In genomic region chr19:34595683-34596082, GRCh38 we compare ENCODE assay signal across 25 cellular contexts.
DNase-seq lines count a peak whose midpoint lies in the region; ATAC-seq, FAIRE-seq and TF ChIP-seq lines count a peak whose summit lies in the region.
"Had no signal": no experiment of that assay in that cellular context is flagged by ENCODE, and none has a peak within 500 bp of the region (broad histone marks: within the 10 kb centered on the region; RNA-seq: fewer than 3 reads in every experiment).

No MANE protein-coding gene starts in this region.

- intact Hi-C loops in IMR-90 (cut with micrococcal nuclease), result no loop called here

- WGBS in IMR-90 (ENCODE audit: extremely low coverage in 2 of 2, insufficient read length in 1 of 2), 2 experiments, result 51% methylated on average over 9 of the region's 10 CpGs; no CpG with 5 or more reads in 1 of the 2 experiments
- 73 to 77% (median 76%) methylated on average over 10 of the region's 10 CpGs for WGBS in small intestine, 3 donors
- WGBS in mesenchymal stem cell, result 72% methylated on average over 10 of the region's 10 CpGs

- no peaks in the 10 kb centered on the region for H3K79me1 ChIP-seq in IMR-90 (ENCODE audit: low read depth in 1 of 2, low read length in 2 of 2)
- no peaks in the 10 kb centered on the region for H3K79me1 ChIP-seq in mesenchymal stem cell (replicated peaks; ENCODE audit: low read length, poor library complexity, severe bottlenecking)

- H3K4me1 ChIP-seq in IMR-90 (ENCODE audit: control insufficient read depth, insufficient read depth, low read length) (no peaks in the 10 kb centered on the region), small intestine (ENCODE audit: control insufficient read depth in 2 of 2, insufficient read depth in 1 of 2, low read depth in 1 of 2, low read length in 1 of 2) (no peaks in the 10 kb centered on the region), mesenchymal stem cell (ENCODE audit: control insufficient read depth, insufficient read depth, low read depth, low read length) (no peaks in the 10 kb centered on the region)
- H3K4me1 ChIP-seq: A549, BE2C, HAP-1 had no signal

- no peak overlapping the region for H3K9ac ChIP-seq in IMR-90 (ENCODE audit: low read depth, low read length)
- H3K9ac ChIP-seq in mesenchymal stem cell (ENCODE audit: low read length), result no peak overlapping the region
- H3K9ac ChIP-seq: BLaER1 treated with 17β-estradiol and CSF1 and Interleukin-3, amounts not matched to agents 10 nM and 100 nM had no signal

- TF ChIP-seq RAD21 in IMR-90 (IDR thresholded peaks at IDR 0.05; ENCODE audit: low read length), result no peak

- DNase-seq in GM13976 (ENCODE audit: low spot score), result peak; percentile 12
- DNase-seq in IMR-90, result no peak
- DNase-seq in stimulated activated effector memory CD8-positive, alpha-beta T cell treated with anti-CD3 and anti-CD28 coated beads, Interleukin-12 subunit alpha, Interleukin-12 subunit beta, amount 100 ng/mL, for 72 hours (ENCODE audit: low spot score in 2 of 2), result no peak
- DNase-seq in small intestine, result no peak
- DNase-seq in mesenchymal stem cell, result no peak
- DNase-seq in GM03348 (ENCODE audit: low spot score), result no peak
- DNase-seq: 8988T; ACHN; AML-193; BE2C; CD4-positive, alpha-beta T cell; CD8-positive, alpha-beta memory T cell; DMS 273 treated with DMSO at 0.1 percent for 48 hours; DMS79; EL; GDM1; GOT3 had no signal

- POLR2A ChIA-PET in IMR-90 (lab: Charles Lee; ENCODE audit: unreplicated experiment), result no interaction called here

- H3K27me3 ChIP-seq in IMR-90 (ENCODE audit: control insufficient read depth, insufficient read depth, low read length) (no peaks in the 10 kb centered on the region), layer of hippocampus (ENCODE audit: control insufficient read depth, insufficient read depth, low read length) (no peaks in the 10 kb centered on the region), small intestine (ENCODE audit: control insufficient read depth in 2 of 2, insufficient read depth in 2 of 2, low read length in 2 of 2) (no peaks in the 10 kb centered on the region), mesenchymal stem cell (ENCODE audit: control insufficient read depth in 1 of 2, insufficient read depth in 1 of 2, low read length in 2 of 2) (no peaks in the 10 kb centered on the region)
- H3K27me3 ChIP-seq: BE2C; BLaER1 treated with 17β-estradiol and CSF1 and Interleukin-3, amounts not matched to agents 10 nM and 100 nM had no signal

- in situ Hi-C loops in GM13976 (cut with MboI; ENCODE audit: low sequenced_read_pairs, unreplicated experiment), result no loop called here
- in situ Hi-C loops in IMR-90 (cut with MboI; ENCODE audit: low sequenced_read_pairs), result no loop called here

- H2BK120ac ChIP-seq in IMR-90 (ENCODE audit: low read depth, low read length) (no peak overlapping the region), mesenchymal stem cell (ENCODE audit: low read depth, low read length) (no peak overlapping the region)

- no peaks in the 10 kb centered on the region for H4K20me1 ChIP-seq in IMR-90 (ENCODE audit: insufficient read depth, low read length)
- H4K20me1 ChIP-seq: BLaER1 treated with 17β-estradiol and CSF1 and Interleukin-3, amounts not matched to agents 10 nM and 100 nM had no signal

- H3K36me3 Mint-ChIP-seq in stimulated activated effector memory CD8-positive, alpha-beta T cell treated with anti-CD3 and anti-CD28 coated beads, Interleukin-12 subunit alpha, Interleukin-12 subunit beta, amount 100 ng/mL, for 72 hours, result no peaks in the 10 kb centered on the region
- H3K36me3 Mint-ChIP-seq: CD14-positive monocyte had no signal

- H3K4me2 ChIP-seq in IMR-90 (ENCODE audit: low read depth, low read length) (no peak overlapping the region), mesenchymal stem cell (ENCODE audit: low read length, poor library complexity, severe bottlenecking) (no peak overlapping the region)
- H3K4me2 ChIP-seq: A549; BLaER1 treated with 17β-estradiol and CSF1 and Interleukin-3, amounts not matched to agents 10 nM and 100 nM had no signal

- peak overlapping the region; percentile 13 for H3K27ac Mint-ChIP-seq in stimulated activated effector memory CD8-positive, alpha-beta T cell treated with anti-CD3 and anti-CD28 coated beads, Interleukin-12 subunit alpha, Interleukin-12 subunit beta, amount 100 ng/mL, for 72 hours
- H3K27ac Mint-ChIP-seq: CD14-positive monocyte; CD4-positive, alpha-beta T cell; CD8-positive, alpha-beta memory T cell had no signal

- H2BK12ac ChIP-seq in mesenchymal stem cell (ENCODE audit: low read length in 2 of 2), result no peak overlapping the region

- H2AFZ ChIP-seq in IMR-90 (replicated peaks; ENCODE audit: low read length, poor library complexity), result peak overlapping the region; percentile 43
- H2AFZ ChIP-seq in mesenchymal stem cell (ENCODE audit: low read depth, low read length), result no peak overlapping the region

- H3K36me3 ChIP-seq in IMR-90 (ENCODE audit: control insufficient read depth, insufficient read depth, low read length), result no peaks in the 10 kb centered on the region
- no peaks in the 10 kb centered on the region for H3K36me3 ChIP-seq in small intestine (ENCODE audit: control insufficient read depth in 2 of 2, insufficient read depth in 2 of 2, low read length in 2 of 2)
- H3K36me3 ChIP-seq in mesenchymal stem cell (ENCODE audit: control insufficient read depth in 1 of 2, insufficient read depth in 2 of 2, low read depth in 1 of 2, low read length in 2 of 2), result no peaks in the 10 kb centered on the region
- H3K36me3 ChIP-seq: BE2C; BLaER1 treated with 17β-estradiol and CSF1 and Interleukin-3, amounts not matched to agents 10 nM and 100 nM; HAP-1 had no signal

- dilution Hi-C loops in IMR-90 (cut with HindIII; ENCODE audit: low sequenced_read_pairs, unreplicated experiment), result no loop called here

- no peak overlapping the region for H2AK9ac ChIP-seq in IMR-90 (replicated peaks; ENCODE audit: low read depth, low read length, poor library complexity)

- H3K9me1 ChIP-seq in IMR-90 (ENCODE audit: insufficient read depth, low read length), result no peaks in the 10 kb centered on the region

- H4K8ac ChIP-seq in IMR-90 (ENCODE audit: low read depth in 2 of 2, low read length in 2 of 2) (no peak overlapping the region), mesenchymal stem cell (ENCODE audit: low read length) (no peak overlapping the region)

- no peak overlapping the region for H3K27ac ChIP-seq in IMR-90 (ENCODE audit: insufficient read depth, low read length)
- H3K27ac ChIP-seq in layer of hippocampus (ENCODE audit: low read depth, low read length), result peak overlapping the region; percentile 11
- no peak overlapping the region for H3K27ac ChIP-seq in small intestine (ENCODE audit: low read depth in 1 of 2, low read length in 1 of 2)
- H3K27ac ChIP-seq in mesenchymal stem cell (ENCODE audit: low read length, poor library complexity, severe bottlenecking), result no peak overlapping the region
- H3K27ac ChIP-seq: A549; BLaER1 treated with 17β-estradiol and CSF1 and Interleukin-3, amounts not matched to agents 10 nM and 100 nM had no signal

- H2BK20ac ChIP-seq in IMR-90 (ENCODE audit: low read depth, low read length), result no peak overlapping the region

- H3K9me3 ChIP-seq in IMR-90 (ENCODE audit: control insufficient read depth, insufficient read depth, low read length), result peaks cover 2% of the 10 kb centered on the region; the same call in 1 of the 2 replicates
- H3K9me3 ChIP-seq in small intestine (ENCODE audit: control insufficient read depth, low read depth), result no peaks in the 10 kb centered on the region
- H3K9me3 ChIP-seq in mesenchymal stem cell (ENCODE audit: control insufficient read depth, low read length), result peaks cover 6% of the 10 kb centered on the region
- H3K9me3 ChIP-seq: BE2C, HAP-1 had no signal

- TF ChIP-seq CTCF in GM13976 (IDR thresholded peaks at IDR 0.05; ENCODE audit: borderline replicate concordance, control extremely low read depth, extremely low read depth, insufficient read depth, missing control alignments) (no peak), IMR-90 (conservative IDR thresholded peaks at IDR 0.05; ENCODE audit: low read depth, low read length) (no peak)

- no peak for ATAC-seq in IMR-90 (ENCODE audit: low read depth)
- no peak for ATAC-seq in stimulated activated effector memory CD8-positive, alpha-beta T cell treated with anti-CD3 and anti-CD28 coated beads, Interleukin-12 subunit alpha, Interleukin-12 subunit beta, amount 100 ng/mL, for 72 hours

- no peak overlapping the region for H4K91ac ChIP-seq in IMR-90 (ENCODE audit: insufficient read depth, low read depth, low read length)
- no peak overlapping the region for H4K91ac ChIP-seq in mesenchymal stem cell (ENCODE audit: low read length)

- peaks cover 5% of the 10 kb centered on the region for H3K4me1 Mint-ChIP-seq in stimulated activated effector memory CD8-positive, alpha-beta T cell treated with anti-CD3 and anti-CD28 coated beads, Interleukin-12 subunit alpha, Interleukin-12 subunit beta, amount 100 ng/mL, for 72 hours
- H3K4me1 Mint-ChIP-seq: CD14-positive monocyte; CD8-positive, alpha-beta memory T cell had no signal

- H2AK5ac ChIP-seq in IMR-90 (ENCODE audit: low read depth, low read length) (no peak overlapping the region), mesenchymal stem cell (ENCODE audit: low read length, severe bottlenecking) (no peak overlapping the region)

- H3K14ac ChIP-seq in IMR-90 (replicated peaks; ENCODE audit: low read depth, low read length) (no peak overlapping the region), mesenchymal stem cell (ENCODE audit: low read length in 2 of 2) (no peak overlapping the region)

- H2BK15ac ChIP-seq in IMR-90 (ENCODE audit: low read depth, low read length) (no peak overlapping the region), mesenchymal stem cell (ENCODE audit: low read depth, poor library complexity, severe bottlenecking) (no peak overlapping the region)

- peaks cover 16% of the 10 kb centered on the region for H3K9me3 Mint-ChIP-seq in stimulated activated effector memory CD8-positive, alpha-beta T cell treated with anti-CD3 and anti-CD28 coated beads, Interleukin-12 subunit alpha, Interleukin-12 subunit beta, amount 100 ng/mL, for 72 hours

- H3K4me3 ChIP-seq in IMR-90 (ENCODE audit: insufficient read depth, low read depth, low read length) (no peak overlapping the region), small intestine (ENCODE audit: low read depth in 1 of 2, low read length in 2 of 2) (no peak overlapping the region), mesenchymal stem cell (ENCODE audit: insufficient read depth in 1 of 2, low read depth in 1 of 2, low read length in 2 of 2) (no peak overlapping the region)
- H3K4me3 ChIP-seq: A549; BLaER1 treated with 17β-estradiol and CSF1 and Interleukin-3, amounts not matched to agents 10 nM and 100 nM; HAP-1 had no signal

- H4K5ac ChIP-seq in IMR-90 (ENCODE audit: low read depth, low read length), result no peak overlapping the region

- H3K23ac ChIP-seq in IMR-90 (ENCODE audit: low read depth, low read length) (no peak overlapping the region), mesenchymal stem cell (ENCODE audit: low read length in 2 of 2) (no peak overlapping the region)

- H3K4ac ChIP-seq in IMR-90 (ENCODE audit: low read depth, low read length) (no peak overlapping the region), mesenchymal stem cell (ENCODE audit: low read depth in 1 of 2, low read length in 2 of 2) (no peak overlapping the region)

- no peak for TF ChIP-seq POLR2A in IMR-90 (IDR thresholded peaks at IDR 0.05; ENCODE audit: low read depth, low read length)

- H3K56ac ChIP-seq in IMR-90 (ENCODE audit: extremely low read depth, insufficient read depth, low read length), result no peak overlapping the region

- BruUV-seq in IMR-90 (replicated peaks; lab: Mats Ljungman, UMichigan), result no TSS peak

- H3K4me3 Mint-ChIP-seq in stimulated activated effector memory CD8-positive, alpha-beta T cell treated with anti-CD3 and anti-CD28 coated beads, Interleukin-12 subunit alpha, Interleukin-12 subunit beta, amount 100 ng/mL, for 72 hours, result no peak overlapping the region
- H3K4me3 Mint-ChIP-seq: CD14-positive monocyte; CD4-positive, alpha-beta T cell; CD8-positive, alpha-beta memory T cell had no signal

- no peak overlapping the region for H3K18ac ChIP-seq in IMR-90 (ENCODE audit: low read depth, low read length)
- no peak overlapping the region for H3K18ac ChIP-seq in mesenchymal stem cell (ENCODE audit: low read depth in 1 of 2, low read length in 2 of 2)

- H2BK5ac ChIP-seq in IMR-90 (ENCODE audit: low read depth, low read length, poor library complexity, severe bottlenecking) (no peak overlapping the region), mesenchymal stem cell (ENCODE audit: low read depth, low read length, poor library complexity, severe bottlenecking) (no peak overlapping the region)

- CTCF ChIA-PET in IMR-90 (lab: Yijun Ruan, JAX), result no interaction called here

- no peak for FAIRE-seq in small intestine (lab: Jason Lieb, UNC)
- FAIRE-seq: A549, D721Med, GM12891, H54 had no signal
